Comparison of ENCODE assay signal across 23 cellular contexts in the genomic region with DNA sequence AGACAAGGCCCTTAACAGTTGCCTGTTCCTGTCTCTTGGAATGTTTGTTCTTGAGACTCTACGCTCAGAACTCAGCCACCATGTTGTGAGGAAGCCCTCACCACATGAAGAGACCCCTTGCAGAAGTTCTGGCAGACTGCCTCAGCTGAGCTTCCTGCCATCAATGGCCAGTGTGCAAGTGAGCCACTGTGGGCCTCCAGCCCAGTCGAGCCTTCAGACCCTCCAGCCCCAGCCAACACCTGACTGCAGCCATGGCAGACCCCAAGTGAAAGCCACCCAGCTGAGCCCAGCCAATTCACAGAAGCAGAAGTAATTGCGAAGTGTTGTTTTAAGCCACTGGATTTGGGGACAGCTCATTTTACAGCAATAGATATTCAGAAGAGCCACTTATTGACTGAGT.
DNase-seq lines count a peak whose midpoint lies in the region; ATAC-seq, FAIRE-seq and TF ChIP-seq lines count a peak whose summit lies in the region.
"Had no signal": no experiment of that assay in that cellular context is flagged by ENCODE, and none has a peak within 500 bp of the region (broad histone marks: within the 10 kb centered on the region; RNA-seq: fewer than 3 reads in every experiment).

No MANE protein-coding gene starts in this region.

- H3K4me2 ChIP-seq in HepG2 (ENCODE audit: low read depth, low read length) (no peak overlapping the region), GM12878 (ENCODE audit: control insufficient read depth, insufficient read depth) (no peak overlapping the region)
- H3K4me2 ChIP-seq: A549; BLaER1 treated with 17β-estradiol and CSF1 and Interleukin-3, amounts not matched to agents 10 nM and 100 nM had no signal

- SMC1A ChIA-PET in GM12878 (lab: Charles Lee; ENCODE audit: uncharacterized antibody, unreplicated experiment) = interaction anchor here (0.7 kb wide), 1 partner anchor 34 kb away, joined by 3 read pairs; no protein-coding TSS in a partner anchor

- TF ChIP-seq POLR2A in HepG2 (IDR thresholded peaks at IDR 0.05; ENCODE audit: insufficient read depth in 1 of 2, low read depth in 2 of 2, low read length in 2 of 2) (no peak), right lobe of liver (IDR thresholded peaks at IDR 0.05) (no peak), GM12878 (IDR thresholded peaks at IDR 0.05; ENCODE audit: low read depth, low read length) (no peak), sigmoid colon (IDR thresholded peaks at IDR 0.05) (no peak)

- FAIRE-seq in HepG2 (lab: Jason Lieb, UNC) = no peak
- FAIRE-seq in GM12878 (lab: Jason Lieb, UNC) = no peak
- FAIRE-seq: A549, GM12892, H54 had no signal

- ATAC-seq in HepG2 = no peak
- ATAC-seq in right lobe of liver = no peak
- no peak for ATAC-seq in GM12878
- no peak for ATAC-seq in GM21825 (IDR thresholded peaks at IDR 0.05; ENCODE audit: unreplicated experiment)
- ATAC-seq: A549 had no signal

- H2AFZ ChIP-seq in HepG2 (ENCODE audit: low read length) (no peak overlapping the region), GM12878 (ENCODE audit: control insufficient read depth, low read depth, low read length) (no peak overlapping the region)
- H2AFZ ChIP-seq: GM23248 had no signal

- no peaks in the 10 kb centered on the region for H4K20me1 ChIP-seq in HepG2 (ENCODE audit: insufficient read depth, low read length)
- no peaks in the 10 kb centered on the region for H4K20me1 ChIP-seq in GM12878 (ENCODE audit: control insufficient read depth, insufficient read depth)

- H3K79me2 ChIP-seq in HepG2 (ENCODE audit: insufficient read depth, low read length) = no peaks in the 10 kb centered on the region
- H3K79me2 ChIP-seq in GM12878 (ENCODE audit: control insufficient read depth, insufficient read depth, low read length) = no peaks in the 10 kb centered on the region

- CTCF ChIA-PET in HepG2 (lab: Yijun Ruan, JAX; ENCODE audit: low intra/inter-chr PET ratio, low total read pairs) = no interaction called here
- CTCF ChIA-PET in GM12878 (lab: Yijun Ruan, JAX) = no interaction called here

- TF ChIP-seq RAD21 in HepG2 (CRISPR knock-in tag; IDR thresholded peaks at IDR 0.05) (0 out of 2 replicates have a peak, but pooled peaks have one; percentile 28), GM12878 (IDR thresholded peaks at IDR 0.05; ENCODE audit: insufficient read depth, low read depth, low read length) (no peak)

- intact Hi-C loops in HepG2 (cut with micrococcal nuclease; ENCODE audit: unreplicated experiment) (no loop called here), right lobe of liver (cut with DNase I) (no loop called here), GM12878 (cut with micrococcal nuclease; ENCODE audit: unreplicated experiment) (loop anchor here (10.0 kb wide), 1 partner anchor 236 kb away; no protein-coding TSS in a partner anchor), sigmoid colon (cut with DNase I) (no loop called here)

- H3K9ac ChIP-seq in HepG2 (ENCODE audit: insufficient read depth, low read depth, low read length) (no peak overlapping the region), GM12878 (ENCODE audit: control insufficient read depth, insufficient read depth, low read length) (no peak overlapping the region)
- H3K9ac ChIP-seq: BLaER1 treated with 17β-estradiol and CSF1 and Interleukin-3, amounts not matched to agents 10 nM and 100 nM; GM23248 had no signal

- POLR2A ChIA-PET in HepG2 (lab: Yijun Ruan, JAX) (interaction anchor here (0.6 to 21.6 kb wide), 6 partner anchors 13 to 208 kb away, joined by 3 to 724 read pairs (median 14); a partner anchor contains a TSS), GM12878 (lab: Charles Lee) (interaction anchor here (1.3 kb wide), 1 partner anchor 34 kb away, joined by 4 read pairs; no protein-coding TSS in a partner anchor)

- H3K4me1 ChIP-seq in HepG2 (ENCODE audit: insufficient read depth, low read length) = peaks cover 79% of the 10 kb centered on the region
- peaks cover 0 to 15% (median 0%) of the 10 kb centered on the region in 4 donors for H3K4me1 ChIP-seq in right lobe of liver
- peaks cover 12% of the 10 kb centered on the region for H3K4me1 ChIP-seq in GM12878 (ENCODE audit: control insufficient read depth, insufficient read depth, low read length)
- H3K4me1 ChIP-seq in sigmoid colon = peaks cover 0 to 22% (median 10%) of the 10 kb centered on the region in 4 donors
- H3K4me1 ChIP-seq: A549, BE2C had no signal

- DNase-seq in HepG2 (ENCODE audit: low spot score) = no peak
- no peak for DNase-seq in right lobe of liver
- DNase-seq in GM12878 (ENCODE audit: low read depth, low spot score) = no peak
- peak; percentile 61 for DNase-seq in sigmoid colon
- DNase-seq in NCI-H2196 treated with DMSO at 0.1 percent for 48 hours (lab: John Stamatoyannopoulos, UW; ENCODE audit: unreplicated experiment) = no peak
- no peak for DNase-seq in central memory CD4-positive, alpha-beta T cell
- DNase-seq: 8988T; ACHN; AML-193; BE2C; Calu3; CD4-positive, alpha-beta T cell; COR-L47; DMS53; DMS79 treated with DMSO at 0.1 percent for 48 hours; GF-D8; GM23248; HCEC 1CT had no signal

- WGBS in HepG2 (ENCODE audit: low lambda C conversion rate) = 93% methylated on average over 3 of the region's 3 CpGs
- no CpG with 5 or more reads among the region's 3 CpGs for WGBS in right lobe of liver (ENCODE audit: insufficient coverage, low coverage, low lambda C conversion rate, missing lambda C conversion rate)
- 46% methylated on average over 3 of the region's 3 CpGs for WGBS in GM12878 (ENCODE audit: insufficient coverage, insufficient replicate concordance, low lambda C conversion rate, missing lambda C conversion rate)
- whole genome bisulfite sequencing in sigmoid colon, 2 donors = 95 to 97% methylated on average over 3 of the region's 3 CpGs

- peaks cover 20% of the 10 kb centered on the region for H3K9me3 ChIP-seq in HepG2 (ENCODE audit: low read length)
- no peaks in the 10 kb centered on the region for H3K9me3 ChIP-seq in right lobe of liver
- peaks cover 5% of the 10 kb centered on the region; the same call in 1 of the 3 replicates for H3K9me3 ChIP-seq in GM12878 (replicated peaks; ENCODE audit: control insufficient read depth, insufficient read depth, low read length)
- peaks cover 0 to 6% (median 0%) of the 10 kb centered on the region in 4 donors for H3K9me3 ChIP-seq in sigmoid colon
- H3K9me3 ChIP-seq: BE2C had no signal

- H3K27ac ChIP-seq in HepG2 (ENCODE audit: extremely low read length, insufficient read depth, low read length) (no peak overlapping the region), right lobe of liver (no peak overlapping the region), GM12878 (ENCODE audit: control insufficient read depth, insufficient read depth) (no peak overlapping the region), sigmoid colon (no peak overlapping the region)
- H3K27ac ChIP-seq: A549; BLaER1 treated with 17β-estradiol and CSF1 and Interleukin-3, amounts not matched to agents 10 nM and 100 nM; GM23248 had no signal

- H3K27me3 ChIP-seq in HepG2 (ENCODE audit: control insufficient read depth in 1 of 2, insufficient read depth in 2 of 2, low read length in 2 of 2) = no peaks in the 10 kb centered on the region
- no peaks in the 10 kb centered on the region for H3K27me3 ChIP-seq in right lobe of liver
- no peaks in the 10 kb centered on the region for H3K27me3 ChIP-seq in GM12878 (replicated peaks in 1 of 2; ENCODE audit: control insufficient read depth in 2 of 2, insufficient read depth in 2 of 2, low read length in 1 of 2)
- H3K27me3 ChIP-seq in sigmoid colon = no peaks in the 10 kb centered on the region
- H3K27me3 ChIP-seq: BE2C had no signal

- H3K36me3 ChIP-seq in HepG2 (replicated peaks in 1 of 2; ENCODE audit: control insufficient read depth in 1 of 2, insufficient read depth in 2 of 2, low read length in 2 of 2) = no peaks in the 10 kb centered on the region
- H3K36me3 ChIP-seq in right lobe of liver = no peaks in the 10 kb centered on the region
- no peaks in the 10 kb centered on the region for H3K36me3 ChIP-seq in GM12878 (ENCODE audit: control insufficient read depth in 2 of 2, insufficient read depth in 2 of 2, low read length in 1 of 2)
- no peaks in the 10 kb centered on the region for H3K36me3 ChIP-seq in sigmoid colon
- H3K36me3 ChIP-seq: BE2C; BLaER1 treated with 17β-estradiol and CSF1 and Interleukin-3, amounts not matched to agents 10 nM and 100 nM had no signal

- TF ChIP-seq EP300 in HepG2 (IDR thresholded peaks at IDR 0.05; ENCODE audit: low read depth in 2 of 2, low read length in 2 of 2) (no peak), HepG2 (CRISPR knock-in tag; IDR thresholded peaks at IDR 0.05; ENCODE audit: borderline replicate concordance) (no peak), GM12878 (IDR thresholded peaks at IDR 0.05; ENCODE audit: borderline replicate concordance in 1 of 2, control insufficient read depth in 1 of 2, low read depth in 2 of 2, low read length in 2 of 2) (no peak), sigmoid colon (IDR thresholded peaks at IDR 0.05) (no peak)

- in situ Hi-C loops in HepG2 (cut with HindIII; ENCODE audit: extremely low pct_ligation_motif_present, low pct_unique_long_range_greater_than_20kb) = no loop called here
- in situ Hi-C loops in GM12878 (cut with MboI) = loop anchor here (5.0 kb wide), 1 partner anchor 52 kb away; no protein-coding TSS in a partner anchor

- H3K4me3 ChIP-seq in HepG2 (replicated peaks in 1 of 3; ENCODE audit: insufficient read depth in 1 of 3, low read depth in 2 of 3, low read length in 3 of 3) (no peak overlapping the region), right lobe of liver (no peak overlapping the region), GM12878 (no peak overlapping the region), sigmoid colon (no peak overlapping the region)
- H3K4me3 ChIP-seq: A549; BLaER1 treated with 17β-estradiol and CSF1 and Interleukin-3, amounts not matched to agents 10 nM and 100 nM; GM23248 had no signal

- BruUV-seq in HepG2 (replicated peaks; lab: Mats Ljungman, UMichigan) (no TSS peak), GM12878 (replicated peaks; lab: Mats Ljungman, UMichigan) (no TSS peak)

- RAD21 ChIA-PET in GM12878 (lab: Charles Lee; ENCODE audit: unreplicated experiment) = no interaction called here

- TF ChIP-seq CTCF in HepG2 (CRISPR knock-in tag; IDR thresholded peaks at IDR 0.05) = no peak
- no peak for TF ChIP-seq CTCF in right lobe of liver (IDR thresholded peaks at IDR 0.05)
- no peak for TF ChIP-seq CTCF in GM12878 (IDR thresholded peaks at IDR 0.05 in 2 of 3, conservative IDR thresholded peaks at IDR 0.05 in 1 of 3; ENCODE audit: control insufficient read depth in 2 of 3, extremely low read depth in 1 of 3, insufficient read depth in 1 of 3, low read depth in 3 of 3, low read length in 3 of 3)
- TF ChIP-seq CTCF in sigmoid colon (IDR thresholded peaks at IDR 0.05) = no peak

TF ChIP-seq in HepG2, 621 proteins besides CTCF, POLR2A, EP300 and RAD21 (continues in another document):
- TF ChIP-seq ZNF225 (CRISPR knock-in tag; IDR thresholded peaks at IDR 0.05) (0 out of 2 replicates have a peak, but pooled peaks have one; percentile 64), CBX5 (CRISPR knock-in tag; IDR thresholded peaks at IDR 0.05; ENCODE audit: borderline replicate concordance) (0 out of 2 replicates have a peak, but pooled peaks have one; percentile 48)

TF ChIP-seq in GM12878, 131 proteins besides CTCF, POLR2A, EP300 and RAD21:
- TF ChIP-seq MYC (IDR thresholded peaks at IDR 0.05; ENCODE audit: insufficient read depth, insufficient read length, insufficient replicate concordance, low read length, severe bottlenecking) (no peak), YY1 (IDR thresholded peaks at IDR 0.05; ENCODE audit: low read depth, low read length) (peak; percentile 52)
